In genomic region chr5:12799165-12799564, GRCh38 we compare ENCODE assay signal across 32 cellular contexts.
"Had no signal": no experiment of that assay in that cellular context is flagged by ENCODE, and none has a peak within 500 bp of the region (broad histone marks: within the 10 kb centered on the region; RNA-seq: fewer than 3 reads in every experiment).

No MANE protein-coding gene starts in this region.

- H3K36me3 ChIP-seq: adrenal gland, ascending aorta, brain microvascular endothelial cell, breast epithelium, cardiac muscle cell had no signal

- ATAC-seq: activated naive CD4-positive, alpha-beta T cell treated with anti-CD3 and anti-CD28 coated beads, Interleukin-2, amount 50 U/mL, for 72 hours; activated naive CD8-positive, alpha-beta T cell treated with anti-CD3 and anti-CD28 coated beads, Interleukin-2, amount 50 U/mL, for 24 hours; activated T-cell treated with anti-CD3 and anti-CD28 coated beads, Interleukin-2, amount 50 U/mL, for 4 hours; activated T-cell treated with anti-CD3 and anti-CD28 coated beads, Interleukin-2, amount 50 U/mL, for 72 hours; activated T-helper 17 cell treated with anti-CD3 and anti-CD28 coated beads, Interleukin-2, amount 50 U/mL, for 72 hours; body of pancreas had no signal

- FAIRE-seq: astrocyte, bronchial epithelial cell had no signal

- H3K9me3 ChIP-seq: adrenal gland, ascending aorta, body of pancreas had no signal

- H3K27me3 ChIP-seq: adrenal gland, ascending aorta, body of pancreas, brain microvascular endothelial cell, breast epithelium, cardiac muscle cell had no signal

- DNase-seq: activated effector memory CD4-positive, alpha-beta T cell treated with anti-CD3 and anti-CD28 coated beads, Interleukin-2, amount 50 U/mL, for 16 hours; activated effector memory CD4-positive, alpha-beta T cell treated with Interleukin-2 at 50 U/mL for 16 hours; activated gamma-delta T cell; activated gamma-delta T cell treated with Interleukin-2 at 50 U/mL for 16 hours; activated naive CD4-positive, alpha-beta T cell; activated naive CD4-positive, alpha-beta T cell treated with anti-CD3 and anti-CD28 coated beads for 36 hours; activated naive CD4-positive, alpha-beta T cell treated with anti-CD3 and anti-CD28 coated beads, Interleukin-2, amount 10 ng/mL, durations not matched to agents 7 days and 5 days; activated naive CD4-positive, alpha-beta T cell treated with anti-CD3 and anti-CD28 coated beads, Interleukin-2, amount 50 U/mL, for 16 hours; activated naive CD4-positive, alpha-beta T cell treated with Interleukin-2 at 50 U/mL for 16 hours; activated naive CD8-positive, alpha-beta T cell treated with anti-CD3 and anti-CD28 coated beads for 36 hours; activated naive CD8-positive, alpha-beta T cell treated with anti-CD3 and anti-CD28 coated beads, Interleukin-2, amount 10 ng/mL, durations not matched to agents 7 days and 5 days; activated naive CD8-positive, alpha-beta T cell treated with anti-CD3 and anti-CD28 coated beads, Interleukin-2, amount 50 U/mL, for 24 hours; activated T-cell treated with anti-CD3 and anti-CD28 coated beads, Interleukin-2, amount 50 U/mL, for 4 hours; activated T-cell treated with anti-CD3 and anti-CD28 coated beads, Interleukin-2, amount 50 U/mL, for 48 hours; activated T-cell treated with anti-CD3 and anti-CD28 coated beads, Interleukin-2, amount 50 U/mL, for 72 hours; adrenal gland; amniotic stem cell; amygdala; anterior cingulate cortex; aorta; body of pancreas; brain microvascular endothelial cell; caudate nucleus; central memory CD4-positive, alpha-beta T cell; cerebellar nuclear complex had no signal

- H3K4me3 ChIP-seq: adrenal gland, ascending aorta, body of pancreas, breast epithelium, cardiac muscle cell had no signal

- H3K4me1 ChIP-seq: adrenal gland, ascending aorta, body of pancreas, breast epithelium had no signal

- H3K27ac ChIP-seq: adrenal gland, ascending aorta, body of pancreas, brain microvascular endothelial cell, breast epithelium, cardiac muscle cell had no signal
